In the genomic region with DNA sequence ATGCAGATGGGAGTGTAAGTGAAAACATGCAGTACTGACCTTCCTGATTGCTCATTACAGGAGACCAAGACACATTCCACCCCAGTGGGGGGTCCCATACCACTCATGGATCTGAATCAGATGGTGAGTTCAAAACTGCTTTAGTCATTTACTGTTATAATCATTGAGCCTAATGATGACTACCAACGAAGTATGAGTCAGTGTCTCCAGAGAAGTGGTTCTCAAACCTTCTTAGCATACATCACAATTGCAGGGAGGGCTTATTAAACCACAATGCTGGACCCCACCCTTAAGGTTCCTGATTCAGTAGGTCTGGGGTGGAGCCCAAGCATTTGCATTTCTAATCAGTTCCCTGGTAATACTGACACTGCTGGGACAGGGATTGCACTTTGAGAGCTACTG, we compare ENCODE assay signal across 8 cellular contexts.
DNase-seq lines count a peak whose midpoint lies in the region; ATAC-seq, FAIRE-seq and TF ChIP-seq lines count a peak whose summit lies in the region.

No MANE protein-coding gene starts in this region.

- ATAC-seq in T-helper 17 cell (peak; percentile 9), GM21423 (IDR thresholded peaks at IDR 0.05; ENCODE audit: unreplicated experiment) (no peak), HG03460 (IDR thresholded peaks at IDR 0.05; ENCODE audit: unreplicated experiment) (no peak)

- CTCF ChIA-PET in endothelial cell of umbilical vein (lab: Charles Lee): interaction anchor here (1.1 kb wide), 2 partner anchors 18 to 238 kb away, joined by 3 to 5 read pairs; no protein-coding TSS in a partner anchor

- H2AFZ ChIP-seq in endothelial cell of umbilical vein (ENCODE audit: low read depth, low read length): no peak overlapping the region

- peak overlapping the region; percentile 53 for H3K4me3 Mint-ChIP-seq in T-helper 17 cell

- no TSS peak for BruUV-seq in endothelial cell of umbilical vein (replicated peaks; lab: Mats Ljungman, UMichigan)

- FAIRE-seq in endothelial cell of umbilical vein (lab: Jason Lieb, UNC): no peak

- H3K9ac ChIP-seq in endothelial cell of umbilical vein (replicated peaks; ENCODE audit: extremely low read depth, insufficient read depth, low read length): no peak overlapping the region

- H3K9me3 ChIP-seq in T-helper 17 cell (ENCODE audit: control insufficient read depth, low read length, poor library complexity, severe bottlenecking) (no peaks in the 10 kb centered on the region), endothelial cell of umbilical vein (replicated peaks; ENCODE audit: control insufficient read depth, insufficient read depth, low read length) (no peaks in the 10 kb centered on the region), tibial nerve (peaks cover 0 to 2% (median 0%) of the 10 kb centered on the region in 4 donors)

- H3K4me1 ChIP-seq in endothelial cell of umbilical vein (ENCODE audit: control insufficient read depth, extremely low read depth, insufficient read depth, low read length): peaks cover 9% of the 10 kb centered on the region
- H3K4me1 ChIP-seq in tibial nerve: peaks cover 0 to 28% (median 10%) of the 10 kb centered on the region in 4 donors

- H3K36me3 ChIP-seq in endothelial cell of umbilical vein (ENCODE audit: control insufficient read depth in 2 of 2, extremely low read depth in 1 of 2, insufficient read depth in 2 of 2, low read length in 2 of 2): peaks cover 0 to 5% of the 10 kb centered on the region in 2 experiments
- H3K36me3 ChIP-seq in tibial nerve: peaks cover 0 to 30% (median 0%) of the 10 kb centered on the region in 3 donors

- peaks cover 2% of the 10 kb centered on the region for H3K79me2 ChIP-seq in endothelial cell of umbilical vein (ENCODE audit: control insufficient read depth, insufficient read depth, low read length)

- H3K4me1 Mint-ChIP-seq in T-helper 17 cell: peaks cover 50% of the 10 kb centered on the region

- TF ChIP-seq EP300 in tibial nerve (IDR thresholded peaks at IDR 0.05): no peak

- H3K27me3 Mint-ChIP-seq in T-helper 17 cell: no peaks in the 10 kb centered on the region

- dilution Hi-C loops in endothelial cell of umbilical vein (cut with MboI; ENCODE audit: extremely low pct_ligation_motif_present, low sequenced_read_pairs): no loop called here

- no peak overlapping the region for H3K4me3 ChIP-seq in endothelial cell of umbilical vein (replicated peaks in 1 of 3; ENCODE audit: insufficient read depth in 1 of 3, low read depth in 1 of 3, low read length in 3 of 3)
- H3K4me3 ChIP-seq in tibial nerve: no peak overlapping the region

- TF ChIP-seq POLR2A in endothelial cell of umbilical vein (IDR thresholded peaks at IDR 0.05; ENCODE audit: low read depth, low read length) (no peak), tibial nerve (IDR thresholded peaks at IDR 0.05) (no peak)

- no peaks in the 10 kb centered on the region for H3K9me1 ChIP-seq in endothelial cell of umbilical vein (replicated peaks; ENCODE audit: control insufficient read depth, extremely low read depth, insufficient read depth, low read length)

- TF ChIP-seq CTCF in endothelial cell of umbilical vein (IDR thresholded peaks at IDR 0.05; ENCODE audit: extremely low read depth in 1 of 2, insufficient read depth in 1 of 2, low read depth in 1 of 2, low read length in 2 of 2): no peak
- no peak for TF ChIP-seq CTCF in tibial nerve (IDR thresholded peaks at IDR 0.05)

- peak overlapping the region; percentile 98 for H3K27ac Mint-ChIP-seq in T-helper 17 cell

- H3K36me3 Mint-ChIP-seq in T-helper 17 cell (ENCODE audit: low read depth): peaks cover 9% of the 10 kb centered on the region

- H4K20me1 ChIP-seq in endothelial cell of umbilical vein (replicated peaks; ENCODE audit: control insufficient read depth, extremely low read depth, insufficient read depth, low read length): no peaks in the 10 kb centered on the region

- POLR2A ChIA-PET in endothelial cell of umbilical vein (lab: Charles Lee): no interaction called here

- DNase-seq in ELR (ENCODE audit: low read depth): peak; percentile 99
- DNase-seq in T-helper 17 cell: no peak
- peak; percentile 54 for DNase-seq in endothelial cell of umbilical vein (ENCODE audit: low read depth, low spot score)
- peak; percentile 71 for DNase-seq in stimulated activated CD4-positive, alpha-beta T cell treated with anti-CD3 and anti-CD28 coated beads, Interleukin-15, amount 100 ng/mL, for 24 hours
- DNase-seq in tibial nerve (ENCODE audit: low spot score in 2 of 2): no peak
- DNase-seq in NOMO-1 treated with DMSO at 0.1 percent for 48 hours (lab: John Stamatoyannopoulos, UW; ENCODE audit: unreplicated experiment): no peak

- H3K4me2 ChIP-seq in endothelial cell of umbilical vein (ENCODE audit: insufficient read depth, low read length): no peak overlapping the region

- H3K27ac ChIP-seq in endothelial cell of umbilical vein (ENCODE audit: insufficient read depth, low read depth, low read length): peak overlapping the region; percentile 24
- peak overlapping the region in 1 of 4 donors; percentile 47 for H3K27ac ChIP-seq in tibial nerve

- intact Hi-C loops in endothelial cell of umbilical vein (cut with micrococcal nuclease): no loop called here

- H3K27me3 ChIP-seq in endothelial cell of umbilical vein (ENCODE audit: control insufficient read depth in 2 of 2, insufficient read depth in 2 of 2, low read length in 2 of 2): no peaks in the 10 kb centered on the region
- H3K27me3 ChIP-seq in tibial nerve: no peaks in the 10 kb centered on the region

- WGBS in tibial nerve, 2 donors: 30 to 46% methylated on average over 1 of the region's 1 CpG

TF ChIP-seq in endothelial cell of umbilical vein, 7 proteins besides CTCF, POLR2A, EP300 and RAD21:
- TF ChIP-seq POLR2AphosphoS5 (IDR thresholded peaks at IDR 0.05; ENCODE audit: insufficient read depth, low read depth, low read length) (no peak), FOS (IDR thresholded peaks at IDR 0.05; ENCODE audit: borderline replicate concordance, insufficient read depth, low read length) (peak; percentile 94)

Comparison
In these comparisons a context has a peak if more than half of its experiments do, and no peak if none do; other contexts are left out.
1. DNase-seq: peak in ELR (single experiment), endothelial cell of umbilical vein (single experiment) and stimulated activated CD4-positive, alpha-beta T cell treated with anti-CD3 and anti-CD28 coated beads, Interleukin-15, amount 100 ng/mL, for 24 hours (single experiment); none in T-helper 17 cell (0 of 3), tibial nerve (0 of 2) and NOMO-1 treated with DMSO at 0.1 percent for 48 hours (single experiment).